28 cellular contexts compared by ENCODE assay signal in genomic region chr16:83692224-83692623, GRCh38.
"Had no signal": no experiment of that assay in that cellular context is flagged by ENCODE, and none has a peak within 500 bp of the region (broad histone marks: within the 10 kb centered on the region; RNA-seq: fewer than 3 reads in every experiment).

No MANE protein-coding gene starts in this region.

- H3K4me3 ChIP-seq: ascending aorta, body of pancreas, SK-N-MC had no signal

- H3K4me1 ChIP-seq: body of pancreas had no signal

- H3K27me3 ChIP-seq: ascending aorta, body of pancreas had no signal

- H3K27ac ChIP-seq: body of pancreas, SK-N-MC had no signal

- ATAC-seq: activated naive CD4-positive, alpha-beta T cell treated with anti-CD3 and anti-CD28 coated beads, Interleukin-2, amount 50 U/mL, for 72 hours; activated naive CD8-positive, alpha-beta T cell treated with anti-CD3 and anti-CD28 coated beads, Interleukin-2, amount 50 U/mL, for 24 hours; activated T-cell treated with anti-CD3 and anti-CD28 coated beads, Interleukin-2, amount 50 U/mL, for 4 hours; body of pancreas; T-cell had no signal

- H3K36me3 ChIP-seq: ascending aorta had no signal

- DNase-seq: activated B cell treated with CpG ODN at 0.5 μM for 24 hours; activated CD4-positive, alpha-beta memory T cell treated with anti-CD3 and anti-CD28 coated beads for 36 hours; activated CD4-positive, alpha-beta T cell treated with anti-CD3 and anti-CD28 coated beads for 1 hour; activated CD4-positive, alpha-beta T cell treated with anti-CD3 and anti-CD28 coated beads, Interleukin-2, amount 10 ng/mL, durations not matched to agents 7 days and 5 days; activated CD8-positive, alpha-beta memory T cell treated with anti-CD3 and anti-CD28 coated beads for 24 hours; activated effector memory CD4-positive, alpha-beta T cell treated with anti-CD3 and anti-CD28 coated beads, Interleukin-2, amount 50 U/mL, for 16 hours; activated naive CD4-positive, alpha-beta T cell treated with Interleukin-2 at 50 U/mL for 16 hours; activated naive CD8-positive, alpha-beta T cell treated with anti-CD3 and anti-CD28 coated beads, Interleukin-2, amount 50 U/mL, for 24 hours; activated T-cell treated with anti-CD3 and anti-CD28 coated beads, Interleukin-2, amount 50 U/mL, for 4 hours; amniotic stem cell; body of pancreas; central memory CD4-positive, alpha-beta T cell; Karpas-422; NCI-H1092; NCI-H1417; NCI-H1930; NCI-H2171; NCI-H2227 treated with DMSO at 0.1 percent for 48 hours; NCI-H446 treated with DMSO at 0.1 percent for 48 hours; NCI-H524 treated with DMSO at 0.1 percent for 48 hours; NCI-H748 treated with DMSO at 0.1 percent for 48 hours; SIG-M5; T-cell; T-helper 2 cell; T1000 had no signal

- H3K9me3 ChIP-seq: ascending aorta, body of pancreas had no signal
